9 cellular contexts compared by ENCODE assay signal in the genomic region with DNA sequence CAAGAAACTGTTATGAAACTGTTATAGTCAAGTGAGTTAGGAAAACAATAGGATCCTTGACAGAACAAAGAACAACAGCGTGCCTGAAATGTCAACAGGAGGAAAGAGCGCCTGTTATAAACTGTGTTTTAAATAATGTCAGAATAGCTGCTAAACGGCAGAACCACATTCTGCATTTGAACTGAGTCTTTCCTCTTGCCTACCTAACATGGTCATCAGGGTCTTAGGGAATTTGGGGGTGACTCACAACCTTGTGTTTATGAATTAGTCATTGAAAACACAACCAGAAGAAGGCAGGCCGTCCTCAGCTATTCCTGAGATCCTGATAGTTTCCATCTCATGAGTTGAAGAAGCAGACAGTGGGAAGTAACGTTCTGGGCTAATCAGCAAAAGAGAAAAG.
DNase-seq lines count a peak whose midpoint lies in the region; TF ChIP-seq lines count a peak whose summit lies in the region.
"Had no signal": no experiment of that assay in that cellular context is flagged by ENCODE, and none has a peak within 500 bp of the region (broad histone marks: within the 10 kb centered on the region; RNA-seq: fewer than 3 reads in every experiment).

No MANE protein-coding gene starts in this region.

- no peak overlapping the region for H3K4me3 ChIP-seq in transverse colon
- H3K4me3 ChIP-seq: heart right ventricle had no signal

- intact Hi-C loops in transverse colon (cut with DNase I; ENCODE audit: low total_unique reads), result no loop called here

- no peaks in the 10 kb centered on the region for H3K27me3 ChIP-seq in transverse colon
- H3K27me3 ChIP-seq: heart right ventricle had no signal

- peak overlapping the region; percentile 15 to 70 (median 63) for H3K27ac ChIP-seq in transverse colon

- peaks cover 0 to 7% (median 3%) of the 10 kb centered on the region in 4 donors for H3K4me1 ChIP-seq in transverse colon

- DNase-seq in HT1080 (ENCODE audit: low read depth) (peak; percentile 94), brain pericyte (ENCODE audit: low read depth, low spot score) (peak; percentile 84), kidney glomerular epithelial cell (lab: John Stamatoyannopoulos, UW) (peak; percentile 97), transverse colon (no peak), NCI-H526 (lab: John Stamatoyannopoulos, UW) (no peak), SKM-1 treated with dmso at 0.1 percent for 144 hours (lab: John Stamatoyannopoulos, UW; ENCODE audit: unreplicated experiment) (no peak), SW 1271 (lab: John Stamatoyannopoulos, UW) (no peak)
- DNase-seq: activated B cell treated with CpG ODN at 0.5 μM for 24 hours, heart right ventricle had no signal

- 21 to 42% methylated on average over 5 of the region's 5 CpGs for WGBS in transverse colon (ENCODE audit: low coverage in 1 of 2), 2 donors

- in situ Hi-C loops in transverse colon (cut with MboI; ENCODE audit: low pct_ligation_motif_present in 1 of 4, low pct_unique_long_range_greater_than_20kb in 1 of 4, low sequenced_read_pairs in 3 of 4), result no loop called here

- H3K36me3 ChIP-seq in transverse colon, result no peaks in the 10 kb centered on the region
- H3K36me3 ChIP-seq: heart right ventricle had no signal

- TF ChIP-seq CTCF in transverse colon (IDR thresholded peaks at IDR 0.05), result no peak

- no peak for TF ChIP-seq POLR2A in transverse colon (IDR thresholded peaks at IDR 0.05)

- no peak for TF ChIP-seq EP300 in transverse colon (IDR thresholded peaks at IDR 0.05; ENCODE audit: low read depth)

- H3K9me3 ChIP-seq in transverse colon, result no peaks in the 10 kb centered on the region

Comparison
In these comparisons a context has a peak if more than half of its experiments do, and no peak if none do; other contexts are left out.
1. DNase-seq: peak in HT1080 (single experiment), brain pericyte (single experiment) and kidney glomerular epithelial cell (single experiment); none in transverse colon (single experiment), NCI-H526 (0 of 2), SKM-1 treated with dmso at 0.1 percent for 144 hours (single experiment) and SW 1271 (0 of 2).